16 cellular contexts compared by ENCODE assay signal in the genomic region with DNA sequence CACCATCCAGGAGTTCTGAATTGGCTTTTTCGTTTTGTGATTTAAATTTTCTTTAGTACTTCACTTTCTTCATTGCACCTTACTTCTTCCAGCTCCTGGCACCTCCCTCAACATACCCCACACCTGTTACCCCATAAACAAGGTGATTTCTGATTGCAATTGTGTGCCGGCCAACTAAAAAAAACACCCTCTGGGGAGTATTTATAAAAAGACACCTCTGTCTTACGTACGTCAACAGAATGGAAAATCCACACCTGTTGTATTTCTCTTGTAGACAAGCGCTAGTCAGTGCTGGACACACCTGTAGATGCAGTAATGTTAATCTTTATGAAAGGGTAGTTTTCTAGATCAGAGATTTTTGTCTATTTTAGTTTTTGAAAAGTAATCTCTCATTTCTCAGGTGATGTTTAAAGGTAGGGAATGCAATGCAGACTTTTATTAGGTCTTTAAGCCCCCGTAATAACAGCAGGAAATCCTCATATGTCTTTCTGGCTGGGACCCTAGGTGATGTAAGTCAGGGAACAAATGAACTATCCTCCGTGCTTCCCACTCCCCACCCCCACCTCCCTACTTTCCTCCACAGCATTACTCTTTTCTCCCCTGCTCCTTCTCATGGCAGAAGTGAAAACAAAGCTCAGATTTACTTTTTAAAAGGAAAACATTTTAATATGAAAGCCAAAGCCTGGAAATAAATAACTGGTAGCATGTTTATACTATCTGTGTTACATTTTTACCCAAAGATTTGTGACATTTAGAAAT. TPM values are rescaled to one million over a fixed set of nuclear protein-coding genes. Genes with fewer than 3 reads are reported as not detected.
DNase-seq lines count a peak whose midpoint lies in the region; ATAC-seq and TF ChIP-seq lines count a peak whose summit lies in the region.
"Had no signal": no experiment of that assay in that cellular context is flagged by ENCODE, and none has a peak within 500 bp of the region (broad histone marks: within the 10 kb centered on the region; RNA-seq: fewer than 3 reads in every experiment).

No MANE protein-coding gene starts in this region.

- TF ChIP-seq CTCF in HEK293 (tag by site-specific recombination; IDR thresholded peaks at IDR 0.05) (no peak), activated B cell treated with CpG ODN at 0.5 μM for 24 hours (IDR thresholded peaks at IDR 0.05) (no peak)

- peaks cover 63% of the 10 kb centered on the region for H3K4me1 Mint-ChIP-seq in activated B cell treated with CpG ODN at 0.5 μM for 24 hours

- H3K36me3 Mint-ChIP-seq in activated B cell treated with CpG ODN at 0.5 μM for 24 hours (ENCODE audit: low read depth): peaks cover 51% of the 10 kb centered on the region

- peak overlapping the region; percentile 6 for H3K27ac Mint-ChIP-seq in activated B cell treated with CpG ODN at 0.5 μM for 24 hours

- H3K4me1 ChIP-seq in BLaER1 treated with 17β-estradiol and CSF1 and Interleukin-3, amounts not matched to agents 10 nM and 100 nM: peaks cover 32 to 68% (median 53%) of the 10 kb centered on the region in 10 experiments
- H3K4me1 ChIP-seq in HEK293 (ENCODE audit: control insufficient read depth, insufficient read depth, low read length) (peaks cover 11% of the 10 kb centered on the region; the same call in 1 of the 2 replicates), iPS-18a (ENCODE audit: control insufficient read depth, low read depth, low read length) (peaks cover 37% of the 10 kb centered on the region)

- peak overlapping the region in 5 of 11 experiments; percentile 0 to 80 (median 64); a peak in 7 of 22 replicates for H3K27ac ChIP-seq in BLaER1 treated with 17β-estradiol and CSF1 and Interleukin-3, amounts not matched to agents 10 nM and 100 nM
- no peak overlapping the region for H3K27ac ChIP-seq in HEK293 (ENCODE audit: extremely low read depth, low read depth, low read length)
- H3K27ac ChIP-seq in iPS-18a (ENCODE audit: low read length): peak overlapping the region; percentile 4

- POLR2A ChIA-PET in HEK293 (lab: Yijun Ruan, JAX): no interaction called here
- POLR2A ChIA-PET in activated B cell treated with CpG ODN at 0.5 μM for 24 hours (lab: Charles Lee): interaction anchor here (0.5 to 1.4 kb wide), 3 partner anchors 208 to 362 kb away, joined by 4 to 6 read pairs (median 5); no protein-coding TSS in a partner anchor

- peak overlapping the region; percentile 91 to 100 (median 97); a peak in 21 of 22 replicates for H3K4me2 ChIP-seq in BLaER1 treated with 17β-estradiol and CSF1 and Interleukin-3, amounts not matched to agents 10 nM and 100 nM

- H3K9me3 Mint-ChIP-seq in activated B cell treated with CpG ODN at 0.5 μM for 24 hours: no peaks in the 10 kb centered on the region

- H3K27me3 ChIP-seq in BLaER1 treated with 17β-estradiol and CSF1 and Interleukin-3, amounts not matched to agents 10 nM and 100 nM: no peaks in the 10 kb centered on the region
- H3K27me3 ChIP-seq in iPS-18a (ENCODE audit: control insufficient read depth, insufficient read depth, low read length) (peaks cover 4% of the 10 kb centered on the region), H7 (ENCODE audit: control insufficient read depth, insufficient read depth, low read length) (peaks cover 11% of the 10 kb centered on the region), MG63 (peaks cover 4% of the 10 kb centered on the region; the same call in 1 of the 2 replicates)

- H3K4me3 ChIP-seq in BLaER1 treated with 17β-estradiol and CSF1 and Interleukin-3, amounts not matched to agents 10 nM and 100 nM: peak overlapping the region in 7 of 10 experiments; percentile 72 to 81 (median 77); a peak in 12 of 20 replicates
- H3K4me3 ChIP-seq in HEK293 (ENCODE audit: low read depth, low read length) (no peak overlapping the region), iPS-18a (ENCODE audit: low read length) (peak overlapping the region; percentile 89), H7 (ENCODE audit: insufficient read depth, low read depth, low read length) (no peak overlapping the region), MG63 (no peak overlapping the region)
- H3K4me3 ChIP-seq: HAP-1 had no signal

- DNase-seq in activated B cell treated with CpG ODN at 0.5 μM for 24 hours (no peak), H7 (no peak), MG63 (no peak), activated gamma-delta T cell (lab: John Stamatoyannopoulos, UW) (no peak)
- DNase-seq: activated CD8-positive, alpha-beta memory T cell treated with anti-CD3 and anti-CD28 coated beads, Interleukin-2, amount 50 U/mL, for 48 hours; anterior cingulate cortex; C1 segment of cervical spinal cord; effector CD4-positive, alpha-beta T cell; kidney; NCI-H526 treated with DMSO at 0.1 percent for 48 hours; SHP77 treated with DMSO at 0.1 percent for 48 hours had no signal

- H3K9me3 ChIP-seq in BLaER1 treated with 17β-estradiol and CSF1 and Interleukin-3, amounts not matched to agents 10 nM and 100 nM (replicated peaks in 1 of 11): no peaks in the 10 kb centered on the region
- H3K9me3 ChIP-seq in HEK293 (ENCODE audit: control insufficient read depth, insufficient read depth, low read depth, low read length) (no peaks in the 10 kb centered on the region), iPS-18a (ENCODE audit: control insufficient read depth, low read depth, low read length) (no peaks in the 10 kb centered on the region), MG63 (no peaks in the 10 kb centered on the region)
- H3K9me3 ChIP-seq: HAP-1 had no signal

- no peaks in the 10 kb centered on the region for H3K27me3 Mint-ChIP-seq in activated B cell treated with CpG ODN at 0.5 μM for 24 hours

- no peak for ATAC-seq in activated B cell treated with CpG ODN at 0.5 μM for 24 hours (ENCODE audit: low read depth)
- no peak for ATAC-seq in HG03432 (IDR thresholded peaks at IDR 0.05; ENCODE audit: unreplicated experiment)

- CTCF ChIA-PET in HEK293 (lab: Yijun Ruan, JAX): interaction anchor here (0.7 to 3.3 kb wide), 2 partner anchors 13 to 17 kb away, joined by 3 to 20 read pairs; no protein-coding TSS in a partner anchor
- CTCF ChIA-PET in activated B cell treated with CpG ODN at 0.5 μM for 24 hours (lab: Charles Lee): interaction anchor here (1.1 to 3.3 kb wide), 2 partner anchors 17 to 487 kb away, joined by 3 to 19 read pairs; no protein-coding TSS in a partner anchor

- peak overlapping the region in 8 of 11 experiments; percentile 31 to 86 (median 82); a peak in 14 of 22 replicates for H3K9ac ChIP-seq in BLaER1 treated with 17β-estradiol and CSF1 and Interleukin-3, amounts not matched to agents 10 nM and 100 nM
- H3K9ac ChIP-seq in iPS-18a (ENCODE audit: low read length): peak overlapping the region; percentile 85

- peaks cover 0 to 64% (median 10%) of the 10 kb centered on the region in 11 experiments; a peak in 9 of 22 replicates for H4K20me1 ChIP-seq in BLaER1 treated with 17β-estradiol and CSF1 and Interleukin-3, amounts not matched to agents 10 nM and 100 nM

- H3K36me3 ChIP-seq in BLaER1 treated with 17β-estradiol and CSF1 and Interleukin-3, amounts not matched to agents 10 nM and 100 nM: peaks cover 23 to 67% (median 45%) of the 10 kb centered on the region in 11 experiments; a peak in 21 of 22 replicates
- H3K36me3 ChIP-seq in HEK293 (ENCODE audit: control insufficient read depth in 2 of 2, insufficient read depth in 1 of 2, low read length in 2 of 2): peaks cover 41 to 57% of the 10 kb centered on the region in 2 experiments; a peak in 2 of 3 replicates
- peaks cover 42% of the 10 kb centered on the region for H3K36me3 ChIP-seq in iPS-18a (ENCODE audit: control insufficient read depth, low read depth, low read length)
- peaks cover 9% of the 10 kb centered on the region for H3K36me3 ChIP-seq in H7 (replicated peaks; ENCODE audit: control insufficient read depth, insufficient read depth, low read length)
- no peaks in the 10 kb centered on the region for H3K36me3 ChIP-seq in MG63

- peak overlapping the region; percentile 65 for H3K4me3 Mint-ChIP-seq in activated B cell treated with CpG ODN at 0.5 μM for 24 hours

- intact Hi-C loops in activated B cell treated with CpG ODN at 0.5 μM for 24 hours (cut with micrococcal nuclease): loop anchor here (2.0 kb wide), 1 partner anchor 362 kb away; no protein-coding TSS in a partner anchor

TF ChIP-seq in HEK293, 187 proteins besides CTCF, POLR2A, EP300 and RAD21:
- TF ChIP-seq ZNF426 (tag by site-specific recombination; IDR thresholded peaks at IDR 0.05): no peak
- peak; percentile 81 for TF ChIP-seq SCRT1 (tag by site-specific recombination; IDR thresholded peaks at IDR 0.05; ENCODE audit: borderline replicate concordance)
- peak; percentile 70 for TF ChIP-seq PRDM1 (tag by site-specific recombination; IDR thresholded peaks at IDR 0.05)
- TF ChIP-seq EGR2 (tag by site-specific recombination; IDR thresholded peaks at IDR 0.05; ENCODE audit: low read depth): peak; percentile 57; the same call in 1 of the 2 replicates
- no peak for TF ChIP-seq ZNF677 (tag by site-specific recombination; IDR thresholded peaks at IDR 0.05)
- TF ChIP-seq ZNF837 (tag by site-specific recombination; IDR thresholded peaks at IDR 0.05): no peak
- TF ChIP-seq ZFHX2 (tag by site-specific recombination; conservative IDR thresholded peaks at IDR 0.05): peak; percentile 32; the same call in 1 of the 2 replicates
- TF ChIP-seq SCRT2 (tag by site-specific recombination; IDR thresholded peaks at IDR 0.05): peak; percentile 89

RNA-seq across cellular contexts. Expression of gene MSI2, which starts 4.2 kb away (rescaled TPM):
- 93.2 and 102 TPM in 2 replicates for total RNA-seq in activated B cell treated with CpG ODN at 0.5 μM for 24 hours
- 31.0 and 38.6 TPM in 2 replicates for total RNA-seq in H7 (2014; rRNA removed; shearing (Covaris generic))
- total RNA-seq in MG63 (2014; rRNA removed; shearing (Covaris generic); ENCODE audit: low replicate concordance): 2.8 and 6.3 TPM in 2 replicates

Comparison
In these comparisons a context has a peak if more than half of its experiments do, and no peak if none do; other contexts are left out.
1. H3K4me3 ChIP-seq: peak in BLaER1 treated with 17β-estradiol and CSF1 and Interleukin-3, amounts not matched to agents 10 nM and 100 nM (7 of 10) and iPS-18a (single experiment); none in HEK293 (single experiment), H7 (single experiment) and MG63 (single experiment).